ENCODE assay signal across 9 cellular contexts in genomic region chr3:128804817-128805166, GRCh38.
DNase-seq lines count a peak whose midpoint lies in the region; ATAC-seq and TF ChIP-seq lines count a peak whose summit lies in the region.
"Had no signal": no experiment of that assay in that cellular context is flagged by ENCODE, and none has a peak within 500 bp of the region (broad histone marks: within the 10 kb centered on the region; RNA-seq: fewer than 3 reads in every experiment).

No MANE protein-coding gene starts in this region.

- peak overlapping the region; percentile 97 for H3K27ac Mint-ChIP-seq in activated CD4-positive, alpha-beta T cell treated with anti-CD3 and anti-CD28 coated beads for 36 hours
- peak overlapping the region; percentile 88 for H3K27ac Mint-ChIP-seq in activated naive CD8-positive, alpha-beta T cell treated with anti-CD3 and anti-CD28 coated beads, Interleukin-2, amount 10 ng/mL, durations not matched to agents 7 days and 5 days

- CTCF ChIA-PET in activated CD4-positive, alpha-beta T cell treated with anti-CD3 and anti-CD28 coated beads for 36 hours (lab: Charles Lee): interaction anchor here (0.6 to 3.3 kb wide), 11 partner anchors 10 to 187 kb away, joined by 3 to 29 read pairs (median 4); no protein-coding TSS in a partner anchor

- 72 to 86% (median 83%) methylated on average over 5 of the region's 5 CpGs for WGBS in stomach, 5 donors

- intact Hi-C loops in activated CD4-positive, alpha-beta T cell treated with anti-CD3 and anti-CD28 coated beads for 36 hours (cut with DNase I, micrococcal nuclease): loop anchor here (1.0 to 10.0 kb wide), 12 partner anchors 10 to 750 kb away; partner anchors contain the start of genes ACAD9 (in 2 of the 2), RAB7A (in 2 of the 2), CNBP (in 1 of the 2) and IFT122 (in 1 of the 2)
- intact Hi-C loops in stomach (cut with DNase I; ENCODE audit: low total_unique reads): no loop called here

- peaks cover 81% of the 10 kb centered on the region for H3K4me1 Mint-ChIP-seq in activated CD4-positive, alpha-beta T cell treated with anti-CD3 and anti-CD28 coated beads for 36 hours
- peaks cover 56% of the 10 kb centered on the region for H3K4me1 Mint-ChIP-seq in activated naive CD8-positive, alpha-beta T cell treated with anti-CD3 and anti-CD28 coated beads, Interleukin-2, amount 10 ng/mL, durations not matched to agents 7 days and 5 days

- H3K27ac ChIP-seq in layer of hippocampus (ENCODE audit: low read depth, low read length) (peak overlapping the region; percentile 8), stomach (peak overlapping the region; percentile 3 to 77 (median 43))

- H3K4me3 Mint-ChIP-seq in activated CD4-positive, alpha-beta T cell treated with anti-CD3 and anti-CD28 coated beads for 36 hours: peak overlapping the region; percentile 49
- peak overlapping the region; percentile 72 for H3K4me3 Mint-ChIP-seq in activated naive CD8-positive, alpha-beta T cell treated with anti-CD3 and anti-CD28 coated beads, Interleukin-2, amount 10 ng/mL, durations not matched to agents 7 days and 5 days

- H3K9me3 Mint-ChIP-seq in activated CD4-positive, alpha-beta T cell treated with anti-CD3 and anti-CD28 coated beads for 36 hours (ENCODE audit: low read depth): no peaks in the 10 kb centered on the region
- H3K9me3 Mint-ChIP-seq in activated naive CD8-positive, alpha-beta T cell treated with anti-CD3 and anti-CD28 coated beads, Interleukin-2, amount 10 ng/mL, durations not matched to agents 7 days and 5 days: no peaks in the 10 kb centered on the region

- H3K4me1 ChIP-seq in stomach: peaks cover 8 to 89% (median 39%) of the 10 kb centered on the region in 4 donors

- no peaks in the 10 kb centered on the region for H3K27me3 Mint-ChIP-seq in activated CD4-positive, alpha-beta T cell treated with anti-CD3 and anti-CD28 coated beads for 36 hours
- H3K27me3 Mint-ChIP-seq in activated naive CD8-positive, alpha-beta T cell treated with anti-CD3 and anti-CD28 coated beads, Interleukin-2, amount 10 ng/mL, durations not matched to agents 7 days and 5 days: no peaks in the 10 kb centered on the region

- H3K36me3 ChIP-seq in stomach: peaks cover 13 to 59% (median 48%) of the 10 kb centered on the region in 4 donors

- TF ChIP-seq EP300 in stomach (IDR thresholded peaks at IDR 0.05): no peak

- TF ChIP-seq POLR2A in stomach (IDR thresholded peaks at IDR 0.05): no peak

- DNase-seq in activated CD4-positive, alpha-beta T cell treated with anti-CD3 and anti-CD28 coated beads for 36 hours: no peak
- DNase-seq in activated CD4-positive, alpha-beta T cell treated with anti-CD3 and anti-CD28 coated beads for 48 hours: no peak
- DNase-seq in activated naive CD8-positive, alpha-beta T cell treated with anti-CD3 and anti-CD28 coated beads, Interleukin-2, amount 10 ng/mL, durations not matched to agents 7 days and 5 days: no peak
- DNase-seq in stomach (no peak), T1000 (lab: John Stamatoyannopoulos, UW) (no peak)
- DNase-seq: NCI-H748 treated with DMSO at 0.1 percent for 48 hours had no signal

- ATAC-seq in activated CD4-positive, alpha-beta T cell treated with anti-CD3 and anti-CD28 coated beads for 36 hours: no peak
- ATAC-seq in activated naive CD8-positive, alpha-beta T cell treated with anti-CD3 and anti-CD28 coated beads, Interleukin-2, amount 10 ng/mL, durations not matched to agents 7 days and 5 days (ENCODE audit: low read depth): no peak
- ATAC-seq in HG02763 (IDR thresholded peaks at IDR 0.05; ENCODE audit: unreplicated experiment) (no peak), HG03175 (IDR thresholded peaks at IDR 0.05; ENCODE audit: unreplicated experiment) (no peak)

- peaks cover 64% of the 10 kb centered on the region for H3K36me3 Mint-ChIP-seq in activated CD4-positive, alpha-beta T cell treated with anti-CD3 and anti-CD28 coated beads for 36 hours (ENCODE audit: low read depth)
- peaks cover 26% of the 10 kb centered on the region for H3K36me3 Mint-ChIP-seq in activated naive CD8-positive, alpha-beta T cell treated with anti-CD3 and anti-CD28 coated beads, Interleukin-2, amount 10 ng/mL, durations not matched to agents 7 days and 5 days

- H3K9me3 ChIP-seq in stomach: no peaks in the 10 kb centered on the region

- H3K27me3 ChIP-seq in layer of hippocampus (ENCODE audit: control insufficient read depth, insufficient read depth, low read length) (no peaks in the 10 kb centered on the region), stomach (no peaks in the 10 kb centered on the region)

- TF ChIP-seq CTCF in stomach (IDR thresholded peaks at IDR 0.05): no peak

- POLR2A ChIA-PET in activated CD4-positive, alpha-beta T cell treated with anti-CD3 and anti-CD28 coated beads for 36 hours (lab: Charles Lee): interaction anchor here (0.6 to 1.8 kb wide), 8 partner anchors 10 to 186 kb away, joined by 3 to 14 read pairs (median 5); partner anchors contain the start of genes ACAD9 and RPN1
- POLR2A ChIA-PET in activated naive CD8-positive, alpha-beta T cell treated with anti-CD3 and anti-CD28 coated beads, Interleukin-2, amount 10 ng/mL, durations not matched to agents 7 days and 5 days (lab: Charles Lee): interaction anchor here (0.7 to 2.5 kb wide), 9 partner anchors 10 to 187 kb away, joined by 3 to 16 read pairs (median 8); partner anchors contain the start of genes ACAD9, RAB7A and RPN1

- peak overlapping the region in 1 of 4 donors; percentile 27 for H3K4me3 ChIP-seq in stomach
